21 cellular contexts compared by ENCODE assay signal in genomic region chr5:52868417-52868816, GRCh38.
"Had no signal": no experiment of that assay in that cellular context is flagged by ENCODE, and none has a peak within 500 bp of the region (broad histone marks: within the 10 kb centered on the region; RNA-seq: fewer than 3 reads in every experiment).

No MANE protein-coding gene starts in this region.

- H3K79me2 ChIP-seq: hepatocyte had no signal

- H3K36me3 ChIP-seq: neural progenitor cell, neutrophil, right atrium auricular region, suprapubic skin, thoracic aorta, vagina had no signal

- H3K27me3 ChIP-seq: heart right ventricle, hepatocyte, neural progenitor cell, neutrophil, right atrium auricular region, right lobe of liver, suprapubic skin, tibial artery, upper lobe of left lung, vagina had no signal

- H3K9ac ChIP-seq: neural progenitor cell, parathyroid adenoma had no signal

- H2AFZ ChIP-seq: hepatocyte, neural progenitor cell, parathyroid adenoma had no signal

- H3K4me3 ChIP-seq: heart right ventricle, hepatocyte, left ventricle myocardium inferior, neural progenitor cell, right atrium auricular region, right lobe of liver, suprapubic skin, thoracic aorta, tibial artery, upper lobe of left lung, vagina had no signal

- H3K9me3 ChIP-seq: heart right ventricle, left ventricle myocardium inferior, neutrophil, right atrium auricular region, right lobe of liver, suprapubic skin, thoracic aorta, tibial artery, upper lobe of left lung, vagina had no signal

- ATAC-seq: heart right ventricle; naive thymus-derived CD8-positive, alpha-beta T cell; right lobe of liver had no signal

- DNase-seq: heart right ventricle; islet precursor cell; left ventricle myocardium inferior; naive thymus-derived CD8-positive, alpha-beta T cell; occipital lobe; right lobe of liver; stimulated activated CD4-positive, alpha-beta T cell treated with anti-CD3 and anti-CD28 coated beads, Interleukin-12 subunit alpha, Interleukin-12 subunit beta, amount 100 ng/mL, for 4 hours; stimulated activated CD4-positive, alpha-beta T cell treated with anti-CD3 and anti-CD28 coated beads, Interleukin-15, amount 100 ng/mL, for 24 hours; stimulated activated CD4-positive, alpha-beta T cell treated with anti-CD3 and anti-CD28 coated beads, Interleukin-2, amount 100 ng/mL, for 24 hours; stimulated activated CD4-positive, alpha-beta T cell treated with anti-CD3 and anti-CD28 coated beads, Interleukin-4, amount 100 ng/mL, for 1 hour; stimulated activated naive CD4-positive, alpha-beta T cell; upper lobe of left lung had no signal

- H3K4me2 ChIP-seq: hepatocyte, neural progenitor cell had no signal

- H3K27ac ChIP-seq: heart right ventricle, hepatocyte, left ventricle myocardium inferior, neural progenitor cell, neutrophil, parathyroid adenoma, right atrium auricular region, right lobe of liver, suprapubic skin, upper lobe of left lung, vagina had no signal

- H3K4me1 ChIP-seq: vagina had no signal
